Comparison of ENCODE assay signal across 10 cellular contexts in genomic region chr19:16836115-16836905, GRCh38. TPM values are rescaled to one million over a fixed set of nuclear protein-coding genes. Genes with fewer than 3 reads are reported as not detected.
A peak's percentile ranks its signal among the peaks of the same experiment; 100 is the strongest.
DNase-seq lines count a peak whose midpoint lies in the region; ATAC-seq, FAIRE-seq and TF ChIP-seq lines count a peak whose summit lies in the region.
"Had no signal": no experiment of that assay in that cellular context is flagged by ENCODE, and none has a peak within 500 bp of the region (broad histone marks: within the 10 kb centered on the region; RNA-seq: fewer than 3 reads in every experiment).

No MANE protein-coding gene starts in this region.

- H2AFZ ChIP-seq in mesenchymal stem cell (ENCODE audit: low read depth, low read length): no peak overlapping the region

- H3K4ac ChIP-seq in mesenchymal stem cell (ENCODE audit: low read depth in 1 of 2, low read length in 2 of 2): no peak overlapping the region

- peaks cover 70 to 100% (median 96%) of the 10 kb centered on the region in 11 experiments for H3K36me3 ChIP-seq in BLaER1 treated with 17β-estradiol and CSF1 and Interleukin-3, amounts not matched to agents 10 nM and 100 nM
- H3K36me3 ChIP-seq in kidney (ENCODE audit: control insufficient read depth in 1 of 2, insufficient read depth in 2 of 2, low read length in 2 of 2): peaks cover 20 to 28% of the 10 kb centered on the region in 2 donors
- H3K36me3 ChIP-seq in mesenchymal stem cell (ENCODE audit: control insufficient read depth in 1 of 2, insufficient read depth in 2 of 2, low read depth in 1 of 2, low read length in 2 of 2): peaks cover 82 to 91% of the 10 kb centered on the region in 2 experiments

- peak overlapping the region; percentile 71; the same call in 1 of the 2 replicates for H3K27ac Mint-ChIP-seq in WTC11

- H3K14ac ChIP-seq in mesenchymal stem cell (ENCODE audit: low read length in 2 of 2): no peak overlapping the region

- H3K9me3 Mint-ChIP-seq in WTC11: no peaks in the 10 kb centered on the region

- DNase-seq in WTC11 (ENCODE audit: low spot score) (peak; percentile 33), kidney (peak; percentile 71), inferior parietal cortex (ENCODE audit: extremely low spot score) (no peak), mesenteric fat pad (ENCODE audit: low spot score) (no peak), mesenchymal stem cell (no peak)
- DNase-seq: NCI-H69, psoas muscle had no signal

- H3K4me1 ChIP-seq in BLaER1 treated with 17β-estradiol and CSF1 and Interleukin-3, amounts not matched to agents 10 nM and 100 nM: peaks cover 48 to 64% (median 55%) of the 10 kb centered on the region in 10 experiments
- H3K4me1 ChIP-seq in kidney (ENCODE audit: control insufficient read depth in 1 of 2, insufficient read depth in 1 of 2, low read depth in 1 of 2, low read length in 2 of 2): no peaks in the 10 kb centered on the region
- H3K4me1 ChIP-seq in mesenchymal stem cell (ENCODE audit: control insufficient read depth, insufficient read depth, low read depth, low read length): peaks cover 18% of the 10 kb centered on the region
- H3K4me1 ChIP-seq: psoas muscle had no signal

- 95% methylated on average over 18 of the region's 18 CpGs for WGBS in mesenchymal stem cell

- no peak overlapping the region for H3K4me3 Mint-ChIP-seq in WTC11

- no peaks in the 10 kb centered on the region for H3K27me3 ChIP-seq in BLaER1 treated with 17β-estradiol and CSF1 and Interleukin-3, amounts not matched to agents 10 nM and 100 nM
- H3K27me3 ChIP-seq in mesenchymal stem cell (ENCODE audit: control insufficient read depth in 1 of 2, insufficient read depth in 1 of 2, low read length in 2 of 2): no peaks in the 10 kb centered on the region

- no peak for TF ChIP-seq CTCF in WTC11 (IDR thresholded peaks at IDR 0.05)
- TF ChIP-seq CTCF in kidney (IDR thresholded peaks at IDR 0.05; ENCODE audit: borderline replicate concordance, extremely low read depth, insufficient read depth): no peak

- H2BK12ac ChIP-seq in mesenchymal stem cell (ENCODE audit: low read length in 2 of 2): no peak overlapping the region

- H3K79me1 ChIP-seq in mesenchymal stem cell (replicated peaks; ENCODE audit: low read length, poor library complexity, severe bottlenecking): peaks cover 50% of the 10 kb centered on the region

- H3K4me3 ChIP-seq in BLaER1 treated with 17β-estradiol and CSF1 and Interleukin-3, amounts not matched to agents 10 nM and 100 nM: no peak overlapping the region
- no peak overlapping the region for H3K4me3 ChIP-seq in kidney (ENCODE audit: low read length in 2 of 2)
- H3K4me3 ChIP-seq in mesenchymal stem cell (ENCODE audit: insufficient read depth in 1 of 2, low read depth in 1 of 2, low read length in 2 of 2): no peak overlapping the region
- H3K4me3 ChIP-seq: psoas muscle had no signal

- H2BK5ac ChIP-seq in mesenchymal stem cell (ENCODE audit: low read depth, low read length, poor library complexity, severe bottlenecking): no peak overlapping the region

- H3K4me1 Mint-ChIP-seq in WTC11: peaks cover 7% of the 10 kb centered on the region

- POLR2A ChIA-PET in WTC11 (lab: Charles Lee): interaction anchor here (0.6 kb wide), 2 partner anchors 10 to 400 kb away, joined by 5 to 8 read pairs; no protein-coding TSS in a partner anchor

- H2BK15ac ChIP-seq in mesenchymal stem cell (ENCODE audit: low read depth, poor library complexity, severe bottlenecking): no peak overlapping the region

- no peak overlapping the region for H2AK5ac ChIP-seq in mesenchymal stem cell (ENCODE audit: low read length, severe bottlenecking)

- H4K91ac ChIP-seq in mesenchymal stem cell (ENCODE audit: low read length): no peak overlapping the region

- peak overlapping the region; percentile 34 to 87 (median 61) for H3K4me2 ChIP-seq in BLaER1 treated with 17β-estradiol and CSF1 and Interleukin-3, amounts not matched to agents 10 nM and 100 nM
- no peak overlapping the region for H3K4me2 ChIP-seq in mesenchymal stem cell (ENCODE audit: low read length, poor library complexity, severe bottlenecking)

- FAIRE-seq in kidney (lab: Jason Lieb, UNC): no peak

- ATAC-seq in GM21529 (IDR thresholded peaks at IDR 0.05; ENCODE audit: unreplicated experiment) (peak; percentile 56), WTC11 (peak; percentile 24; the same call in 1 of the 2 replicates), GM18861 (IDR thresholded peaks at IDR 0.05; ENCODE audit: unreplicated experiment) (no peak)

- peak overlapping the region in 9 of 11 experiments; percentile 49 to 82 (median 59); a peak in 18 of 22 replicates for H3K27ac ChIP-seq in BLaER1 treated with 17β-estradiol and CSF1 and Interleukin-3, amounts not matched to agents 10 nM and 100 nM
- H3K27ac ChIP-seq in kidney (ENCODE audit: low read depth in 2 of 2, low read length in 2 of 2): no peak overlapping the region
- H3K27ac ChIP-seq in mesenchymal stem cell (ENCODE audit: low read length, poor library complexity, severe bottlenecking): no peak overlapping the region
- H3K27ac ChIP-seq: psoas muscle had no signal

- no peak overlapping the region for H2BK120ac ChIP-seq in mesenchymal stem cell (ENCODE audit: low read depth, low read length)

- H3K23ac ChIP-seq in mesenchymal stem cell (ENCODE audit: low read length in 2 of 2): no peak overlapping the region

- no peak overlapping the region for H4K8ac ChIP-seq in mesenchymal stem cell (ENCODE audit: low read length)

- no peaks in the 10 kb centered on the region for H3K27me3 Mint-ChIP-seq in WTC11 (ENCODE audit: low read depth)

- no peaks in the 10 kb centered on the region for H3K9me3 ChIP-seq in BLaER1 treated with 17β-estradiol and CSF1 and Interleukin-3, amounts not matched to agents 10 nM and 100 nM (replicated peaks in 1 of 11)
- H3K9me3 ChIP-seq in kidney (ENCODE audit: control insufficient read depth in 1 of 2, low read length in 2 of 2) (no peaks in the 10 kb centered on the region), mesenchymal stem cell (ENCODE audit: control insufficient read depth, low read length) (no peaks in the 10 kb centered on the region)
- H3K9me3 ChIP-seq: psoas muscle had no signal

- intact Hi-C loops in kidney (cut with DNase I): no loop called here

- H4K20me1 ChIP-seq in BLaER1 treated with 17β-estradiol and CSF1 and Interleukin-3, amounts not matched to agents 10 nM and 100 nM: peaks cover 13 to 74% (median 38%) of the 10 kb centered on the region in 11 experiments; a peak in 17 of 22 replicates

- H3K9ac ChIP-seq in BLaER1 treated with 17β-estradiol and CSF1 and Interleukin-3, amounts not matched to agents 10 nM and 100 nM: peak overlapping the region in 9 of 11 experiments; percentile 9 to 64 (median 47); a peak in 13 of 22 replicates
- H3K9ac ChIP-seq in kidney (ENCODE audit: low read length in 2 of 2): no peak overlapping the region
- no peak overlapping the region for H3K9ac ChIP-seq in mesenchymal stem cell (ENCODE audit: low read length)

- H3K18ac ChIP-seq in mesenchymal stem cell (ENCODE audit: low read depth in 1 of 2, low read length in 2 of 2): no peak overlapping the region

- peaks cover 56% of the 10 kb centered on the region for H3K36me3 Mint-ChIP-seq in WTC11

- CTCF ChIA-PET in WTC11 (lab: Charles Lee): interaction anchor here (0.6 to 1.8 kb wide), 4 partner anchors 9 to 119 kb away, joined by 3 to 18 read pairs (median 5); no protein-coding TSS in a partner anchor

TF ChIP-seq in WTC11, 78 proteins besides CTCF, POLR2A, EP300 and RAD21:
- TF ChIP-seq FOXP1 (CRISPR knock-in tag; IDR thresholded peaks at IDR 0.05; ENCODE audit: borderline replicate concordance) (0 out of 2 replicates have a peak, but pooled peaks have one; percentile 18), ZNF232 (CRISPR knock-in tag; IDR thresholded peaks at IDR 0.05) (no peak)

RNA-seq across cellular contexts. Expression of gene SIN3B, which starts 7.1 kb away (rescaled TPM):
- 76.8 to 87.7 TPM (median 80.0 TPM) in 3 replicates for total RNA-seq in WTC11 (2021)
- total RNA-seq in kidney: 62.0 TPM
- 12.2 TPM for polyA plus RNA-seq in kidney (ENCODE audit: insufficient read depth, low read depth, low replicate concordance)
- total RNA-seq in mesenteric fat pad: 72.9 TPM
- 30.8 TPM for polyA plus RNA-seq in mesenchymal stem cell (2013, experiment 1 of 2)
- polyA plus RNA-seq in mesenchymal stem cell (2013, experiment 2 of 2): 28.0 TPM

RNA-seq across cellular contexts. Expression of gene F2RL3, which starts 52.5 kb away (rescaled TPM):
- total RNA-seq in WTC11 (2021) (0.11 to 0.14 TPM in 2 of 3 replicates, not detected in the other), kidney (3.2 TPM), mesenteric fat pad (33.9 TPM)
- polyA plus RNA-seq in kidney (ENCODE audit: insufficient read depth, low read depth, low replicate concordance): 1.4 TPM
- polyA plus RNA-seq in mesenchymal stem cell (2013, experiment 1 of 2): 10.2 TPM
- polyA plus RNA-seq in mesenchymal stem cell (2013, experiment 2 of 2): 9.7 TPM

Comparison
In these comparisons a context has a peak if more than half of its experiments do, and no peak if none do; other contexts are left out.
1. H3K27ac ChIP-seq: peak in BLaER1 treated with 17β-estradiol and CSF1 and Interleukin-3, amounts not matched to agents 10 nM and 100 nM (9 of 11); none in kidney (0 of 2) and mesenchymal stem cell (single experiment).
2. H3K9ac ChIP-seq: peak in BLaER1 treated with 17β-estradiol and CSF1 and Interleukin-3, amounts not matched to agents 10 nM and 100 nM (9 of 11); none in kidney (0 of 2) and mesenchymal stem cell (single experiment).
3. DNase-seq: peak in WTC11 (single experiment) and kidney (single experiment); none in inferior parietal cortex (single experiment), mesenteric fat pad (single experiment) and mesenchymal stem cell (single experiment).